17 cellular contexts compared by ENCODE assay signal in genomic region chr6:154433477-154434241, GRCh38.
DNase-seq lines count a peak whose midpoint lies in the region; ATAC-seq and TF ChIP-seq lines count a peak whose summit lies in the region.
"Had no signal": no experiment of that assay in that cellular context is flagged by ENCODE, and none has a peak within 500 bp of the region (broad histone marks: within the 10 kb centered on the region; RNA-seq: fewer than 3 reads in every experiment).

No MANE protein-coding gene starts in this region.

- ATAC-seq in right cardiac atrium (peak; percentile 42 to 43), sciatic nerve (peak; percentile 74), GM21390 (IDR thresholded peaks at IDR 0.05; ENCODE audit: unreplicated experiment) (no peak), GM18858 (IDR thresholded peaks at IDR 0.05; ENCODE audit: unreplicated experiment) (no peak)

- DNase-seq in HFFc6 (no peak), astrocyte of the hippocampus (ENCODE audit: low read depth, low spot score) (peak; percentile 46), right cardiac atrium (no peak), sciatic nerve (ENCODE audit: low spot score) (no peak), thyroid gland (no peak)
- DNase-seq: activated CD4-positive, alpha-beta T cell treated with anti-CD3 and anti-CD28 coated beads, Interleukin-2, amount 50 U/mL, for 1 hour; activated naive CD4-positive, alpha-beta T cell treated with anti-CD3 and anti-CD28 coated beads, Interleukin-2, amount 10 ng/mL, durations not matched to agents 7 days and 5 days; Calu3; effector CD8-positive, alpha-beta T cell; naive thymus-derived CD4-positive, alpha-beta T cell; NCI-H2029 treated with DMSO at 0.1 percent for 48 hours; NCI-H524; stimulated activated CD4-positive, alpha-beta T cell treated with anti-CD3 and anti-CD28 coated beads, Interleukin-2, amount 100 ng/mL, for 48 hours had no signal

- H3K9me3 Mint-ChIP-seq in HFFc6, result peaks cover 3% of the 10 kb centered on the region
- H3K9me3 Mint-ChIP-seq: activated naive CD4-positive, alpha-beta T cell treated with anti-CD3 and anti-CD28 coated beads, Interleukin-2, amount 10 ng/mL, durations not matched to agents 7 days and 5 days had no signal

- peaks cover 48% of the 10 kb centered on the region for H3K36me3 Mint-ChIP-seq in HFFc6 (ENCODE audit: low read depth)
- H3K36me3 Mint-ChIP-seq: activated naive CD4-positive, alpha-beta T cell treated with anti-CD3 and anti-CD28 coated beads, Interleukin-2, amount 10 ng/mL, durations not matched to agents 7 days and 5 days; naive thymus-derived CD4-positive, alpha-beta T cell had no signal

- no peaks in the 10 kb centered on the region for H3K27me3 ChIP-seq in right cardiac atrium (ENCODE audit: control insufficient read depth, insufficient read depth)
- no peaks in the 10 kb centered on the region for H3K27me3 ChIP-seq in thyroid gland
- H3K27me3 ChIP-seq: breast epithelium, SJSA1 had no signal

- H3K27me3 Mint-ChIP-seq in HFFc6 (ENCODE audit: insufficient read depth), result no peaks in the 10 kb centered on the region
- H3K27me3 Mint-ChIP-seq: activated naive CD4-positive, alpha-beta T cell treated with anti-CD3 and anti-CD28 coated beads, Interleukin-2, amount 10 ng/mL, durations not matched to agents 7 days and 5 days had no signal

- H3K4me3 ChIP-seq in right cardiac atrium (ENCODE audit: low read length), result no peak overlapping the region
- H3K4me3 ChIP-seq in thyroid gland (replicated peaks in 1 of 3), result no peak overlapping the region
- H3K4me3 ChIP-seq: breast epithelium, SJSA1 had no signal

- H3K4me1 ChIP-seq in right cardiac atrium (ENCODE audit: control insufficient read depth, insufficient read depth, low read length) (peaks cover 9% of the 10 kb centered on the region), thyroid gland (no peaks in the 10 kb centered on the region)
- H3K4me1 ChIP-seq: breast epithelium had no signal

- TF ChIP-seq CTCF in HFFc6 (IDR thresholded peaks at IDR 0.05), result no peak
- TF ChIP-seq CTCF in thyroid gland (IDR thresholded peaks at IDR 0.05), result no peak

- intact Hi-C loops in right cardiac atrium (cut with DNase I) (no loop called here), sciatic nerve (cut with DNase I) (no loop called here), thyroid gland (cut with DNase I) (no loop called here)

- H3K27ac ChIP-seq in right cardiac atrium (ENCODE audit: low read length) (peak overlapping the region; percentile 82), thyroid gland (peak overlapping the region in 1 of 3 donors; percentile 33)
- H3K27ac ChIP-seq: breast epithelium, SJSA1 had no signal

- peak overlapping the region; percentile 51 for H3K27ac Mint-ChIP-seq in HFFc6
- H3K27ac Mint-ChIP-seq: activated naive CD4-positive, alpha-beta T cell treated with anti-CD3 and anti-CD28 coated beads, Interleukin-2, amount 10 ng/mL, durations not matched to agents 7 days and 5 days; naive thymus-derived CD4-positive, alpha-beta T cell had no signal

- peak overlapping the region; percentile 59 for H3K4me3 Mint-ChIP-seq in HFFc6
- H3K4me3 Mint-ChIP-seq: activated naive CD4-positive, alpha-beta T cell treated with anti-CD3 and anti-CD28 coated beads, Interleukin-2, amount 10 ng/mL, durations not matched to agents 7 days and 5 days; naive thymus-derived CD4-positive, alpha-beta T cell had no signal

- H3K36me3 ChIP-seq in thyroid gland, result no peaks in the 10 kb centered on the region
- H3K36me3 ChIP-seq: breast epithelium had no signal

- 55% methylated on average over 8 of the region's 8 CpGs for WGBS in right cardiac atrium
- 57 to 72% methylated on average over 8 of the region's 8 CpGs for WGBS in thyroid gland, 2 donors

- TF ChIP-seq POLR2A in thyroid gland (IDR thresholded peaks at IDR 0.05), result no peak

- H3K9me3 ChIP-seq in right cardiac atrium (ENCODE audit: control insufficient read depth, low read length) (no peaks in the 10 kb centered on the region), thyroid gland (no peaks in the 10 kb centered on the region)
- H3K9me3 ChIP-seq: breast epithelium, SJSA1 had no signal

- H3K4me1 Mint-ChIP-seq in HFFc6 (ENCODE audit: low read depth), result peaks cover 52% of the 10 kb centered on the region
- H3K4me1 Mint-ChIP-seq: activated naive CD4-positive, alpha-beta T cell treated with anti-CD3 and anti-CD28 coated beads, Interleukin-2, amount 10 ng/mL, durations not matched to agents 7 days and 5 days had no signal

Comparison
In these comparisons a context has a peak if more than half of its experiments do, and no peak if none do; other contexts are left out.
1. ATAC-seq: peak in right cardiac atrium (2 of 2) and sciatic nerve (single experiment); none in GM21390 (single experiment) and GM18858 (single experiment).